Comparison of ENCODE assay signal across 1 cellular context in genomic region chr15:92878593-92879053, GRCh38.
TF ChIP-seq lines count a peak whose summit lies in the region.

No MANE protein-coding gene starts in this region.

TF ChIP-seq in K562, 482 proteins besides CTCF, POLR2A, EP300 and RAD21 (continued from another document):
- TF ChIP-seq, protein P1, sequence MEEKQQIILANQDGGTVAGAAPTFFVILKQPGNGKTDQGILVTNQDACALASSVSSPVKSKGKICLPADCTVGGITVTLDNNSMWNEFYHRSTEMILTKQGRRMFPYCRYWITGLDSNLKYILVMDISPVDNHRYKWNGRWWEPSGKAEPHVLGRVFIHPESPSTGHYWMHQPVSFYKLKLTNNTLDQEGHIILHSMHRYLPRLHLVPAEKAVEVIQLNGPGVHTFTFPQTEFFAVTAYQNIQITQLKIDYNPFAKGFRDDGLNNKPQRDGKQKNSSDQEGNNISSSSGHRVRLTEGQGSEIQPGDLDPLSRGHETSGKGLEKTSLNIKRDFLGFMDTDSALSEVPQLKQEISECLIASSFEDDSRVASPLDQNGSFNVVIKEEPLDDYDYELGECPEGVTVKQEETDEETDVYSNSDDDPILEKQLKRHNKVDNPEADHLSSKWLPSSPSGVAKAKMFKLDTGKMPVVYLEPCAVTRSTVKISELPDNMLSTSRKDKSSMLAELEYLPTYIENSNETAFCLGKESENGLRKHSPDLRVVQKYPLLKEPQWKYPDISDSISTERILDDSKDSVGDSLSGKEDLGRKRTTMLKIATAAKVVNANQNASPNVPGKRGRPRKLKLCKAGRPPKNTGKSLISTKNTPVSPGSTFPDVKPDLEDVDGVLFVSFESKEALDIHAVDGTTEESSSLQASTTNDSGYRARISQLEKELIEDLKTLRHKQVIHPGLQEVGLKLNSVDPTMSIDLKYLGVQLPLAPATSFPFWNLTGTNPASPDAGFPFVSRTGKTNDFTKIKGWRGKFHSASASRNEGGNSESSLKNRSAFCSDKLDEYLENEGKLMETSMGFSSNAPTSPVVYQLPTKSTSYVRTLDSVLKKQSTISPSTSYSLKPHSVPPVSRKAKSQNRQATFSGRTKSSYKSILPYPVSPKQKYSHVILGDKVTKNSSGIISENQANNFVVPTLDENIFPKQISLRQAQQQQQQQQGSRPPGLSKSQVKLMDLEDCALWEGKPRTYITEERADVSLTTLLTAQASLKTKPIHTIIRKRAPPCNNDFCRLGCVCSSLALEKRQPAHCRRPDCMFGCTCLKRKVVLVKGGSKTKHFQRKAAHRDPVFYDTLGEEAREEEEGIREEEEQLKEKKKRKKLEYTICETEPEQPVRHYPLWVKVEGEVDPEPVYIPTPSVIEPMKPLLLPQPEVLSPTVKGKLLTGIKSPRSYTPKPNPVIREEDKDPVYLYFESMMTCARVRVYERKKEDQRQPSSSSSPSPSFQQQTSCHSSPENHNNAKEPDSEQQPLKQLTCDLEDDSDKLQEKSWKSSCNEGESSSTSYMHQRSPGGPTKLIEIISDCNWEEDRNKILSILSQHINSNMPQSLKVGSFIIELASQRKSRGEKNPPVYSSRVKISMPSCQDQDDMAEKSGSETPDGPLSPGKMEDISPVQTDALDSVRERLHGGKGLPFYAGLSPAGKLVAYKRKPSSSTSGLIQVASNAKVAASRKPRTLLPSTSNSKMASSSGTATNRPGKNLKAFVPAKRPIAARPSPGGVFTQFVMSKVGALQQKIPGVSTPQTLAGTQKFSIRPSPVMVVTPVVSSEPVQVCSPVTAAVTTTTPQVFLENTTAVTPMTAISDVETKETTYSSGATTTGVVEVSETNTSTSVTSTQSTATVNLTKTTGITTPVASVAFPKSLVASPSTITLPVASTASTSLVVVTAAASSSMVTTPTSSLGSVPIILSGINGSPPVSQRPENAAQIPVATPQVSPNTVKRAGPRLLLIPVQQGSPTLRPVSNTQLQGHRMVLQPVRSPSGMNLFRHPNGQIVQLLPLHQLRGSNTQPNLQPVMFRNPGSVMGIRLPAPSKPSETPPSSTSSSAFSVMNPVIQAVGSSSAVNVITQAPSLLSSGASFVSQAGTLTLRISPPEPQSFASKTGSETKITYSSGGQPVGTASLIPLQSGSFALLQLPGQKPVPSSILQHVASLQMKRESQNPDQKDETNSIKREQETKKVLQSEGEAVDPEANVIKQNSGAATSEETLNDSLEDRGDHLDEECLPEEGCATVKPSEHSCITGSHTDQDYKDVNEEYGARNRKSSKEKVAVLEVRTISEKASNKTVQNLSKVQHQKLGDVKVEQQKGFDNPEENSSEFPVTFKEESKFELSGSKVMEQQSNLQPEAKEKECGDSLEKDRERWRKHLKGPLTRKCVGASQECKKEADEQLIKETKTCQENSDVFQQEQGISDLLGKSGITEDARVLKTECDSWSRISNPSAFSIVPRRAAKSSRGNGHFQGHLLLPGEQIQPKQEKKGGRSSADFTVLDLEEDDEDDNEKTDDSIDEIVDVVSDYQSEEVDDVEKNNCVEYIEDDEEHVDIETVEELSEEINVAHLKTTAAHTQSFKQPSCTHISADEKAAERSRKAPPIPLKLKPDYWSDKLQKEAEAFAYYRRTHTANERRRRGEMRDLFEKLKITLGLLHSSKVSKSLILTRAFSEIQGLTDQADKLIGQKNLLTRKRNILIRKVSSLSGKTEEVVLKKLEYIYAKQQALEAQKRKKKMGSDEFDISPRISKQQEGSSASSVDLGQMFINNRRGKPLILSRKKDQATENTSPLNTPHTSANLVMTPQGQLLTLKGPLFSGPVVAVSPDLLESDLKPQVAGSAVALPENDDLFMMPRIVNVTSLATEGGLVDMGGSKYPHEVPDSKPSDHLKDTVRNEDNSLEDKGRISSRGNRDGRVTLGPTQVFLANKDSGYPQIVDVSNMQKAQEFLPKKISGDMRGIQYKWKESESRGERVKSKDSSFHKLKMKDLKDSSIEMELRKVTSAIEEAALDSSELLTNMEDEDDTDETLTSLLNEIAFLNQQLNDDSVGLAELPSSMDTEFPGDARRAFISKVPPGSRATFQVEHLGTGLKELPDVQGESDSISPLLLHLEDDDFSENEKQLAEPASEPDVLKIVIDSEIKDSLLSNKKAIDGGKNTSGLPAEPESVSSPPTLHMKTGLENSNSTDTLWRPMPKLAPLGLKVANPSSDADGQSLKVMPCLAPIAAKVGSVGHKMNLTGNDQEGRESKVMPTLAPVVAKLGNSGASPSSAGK (IDR thresholded peaks at IDR 0.05), result peak; percentile 62
- TF ChIP-seq POLR3A (IDR thresholded peaks at IDR 0.05; ENCODE audit: borderline replicate concordance, extremely low read depth, insufficient read depth, insufficient read length) (no peak), POLR2AphosphoS5 (IDR thresholded peaks at IDR 0.05; ENCODE audit: control insufficient read depth, insufficient read depth, low read depth, low read length) (peak; percentile 55; the same call in 1 of the 2 replicates), JUND (IDR thresholded peaks at IDR 0.05; ENCODE audit: borderline replicate concordance, low read depth, low read length) (no peak; the same call in 1 of the 2 replicates), JUND (tag; IDR thresholded peaks at IDR 0.05; ENCODE audit: borderline replicate concordance, low read depth, low read length) (peak; percentile 30; the same call in 2 of the 3 replicates), PTTG1 (tag; IDR thresholded peaks at IDR 0.05; ENCODE audit: low read depth) (no peak), DACH1 (IDR thresholded peaks at IDR 0.05; ENCODE audit: partially characterized antibody) (peak; percentile 20), STAG1 (CRISPR knock-in tag; IDR thresholded peaks at IDR 0.05; ENCODE audit: borderline replicate concordance) (no peak), CBFB (CRISPR knock-in tag; IDR thresholded peaks at IDR 0.05) (no peak), SUPT5H (IDR thresholded peaks at IDR 0.05) (no peak), ARID1B (IDR thresholded peaks at IDR 0.05) (peak; percentile 90), LEF1 (IDR thresholded peaks at IDR 0.05) (peak; percentile 78; the same call in 1 of the 2 replicates), ZNF431 (CRISPR knock-in tag; IDR thresholded peaks at IDR 0.05) (0 out of 2 replicates have a peak, but pooled peaks have one; percentile 50), TBL1XR1 (IDR thresholded peaks at IDR 0.05; ENCODE audit: low read length in 2 of 2) (0 out of 4 replicates have a peak, but pooled peaks of 1 of the 2 experiments have one; percentile 5), PRPF4 (IDR thresholded peaks at IDR 0.05; ENCODE audit: insufficient read depth, low read depth, low read length, poor library complexity, severe bottlenecking) (no peak), KDM4B (IDR thresholded peaks at IDR 0.05; ENCODE audit: borderline replicate concordance in 2 of 2, low read depth in 1 of 2) (no peak), RBM25 (IDR thresholded peaks at IDR 0.05; ENCODE audit: low read depth, low read length, severe bottlenecking) (no peak), TRIM24 (IDR thresholded peaks at IDR 0.05) (peak in 1 of 2 experiments; percentile 40; a peak in 2 of 4 replicates)
- TF ChIP-seq, protein P2, sequence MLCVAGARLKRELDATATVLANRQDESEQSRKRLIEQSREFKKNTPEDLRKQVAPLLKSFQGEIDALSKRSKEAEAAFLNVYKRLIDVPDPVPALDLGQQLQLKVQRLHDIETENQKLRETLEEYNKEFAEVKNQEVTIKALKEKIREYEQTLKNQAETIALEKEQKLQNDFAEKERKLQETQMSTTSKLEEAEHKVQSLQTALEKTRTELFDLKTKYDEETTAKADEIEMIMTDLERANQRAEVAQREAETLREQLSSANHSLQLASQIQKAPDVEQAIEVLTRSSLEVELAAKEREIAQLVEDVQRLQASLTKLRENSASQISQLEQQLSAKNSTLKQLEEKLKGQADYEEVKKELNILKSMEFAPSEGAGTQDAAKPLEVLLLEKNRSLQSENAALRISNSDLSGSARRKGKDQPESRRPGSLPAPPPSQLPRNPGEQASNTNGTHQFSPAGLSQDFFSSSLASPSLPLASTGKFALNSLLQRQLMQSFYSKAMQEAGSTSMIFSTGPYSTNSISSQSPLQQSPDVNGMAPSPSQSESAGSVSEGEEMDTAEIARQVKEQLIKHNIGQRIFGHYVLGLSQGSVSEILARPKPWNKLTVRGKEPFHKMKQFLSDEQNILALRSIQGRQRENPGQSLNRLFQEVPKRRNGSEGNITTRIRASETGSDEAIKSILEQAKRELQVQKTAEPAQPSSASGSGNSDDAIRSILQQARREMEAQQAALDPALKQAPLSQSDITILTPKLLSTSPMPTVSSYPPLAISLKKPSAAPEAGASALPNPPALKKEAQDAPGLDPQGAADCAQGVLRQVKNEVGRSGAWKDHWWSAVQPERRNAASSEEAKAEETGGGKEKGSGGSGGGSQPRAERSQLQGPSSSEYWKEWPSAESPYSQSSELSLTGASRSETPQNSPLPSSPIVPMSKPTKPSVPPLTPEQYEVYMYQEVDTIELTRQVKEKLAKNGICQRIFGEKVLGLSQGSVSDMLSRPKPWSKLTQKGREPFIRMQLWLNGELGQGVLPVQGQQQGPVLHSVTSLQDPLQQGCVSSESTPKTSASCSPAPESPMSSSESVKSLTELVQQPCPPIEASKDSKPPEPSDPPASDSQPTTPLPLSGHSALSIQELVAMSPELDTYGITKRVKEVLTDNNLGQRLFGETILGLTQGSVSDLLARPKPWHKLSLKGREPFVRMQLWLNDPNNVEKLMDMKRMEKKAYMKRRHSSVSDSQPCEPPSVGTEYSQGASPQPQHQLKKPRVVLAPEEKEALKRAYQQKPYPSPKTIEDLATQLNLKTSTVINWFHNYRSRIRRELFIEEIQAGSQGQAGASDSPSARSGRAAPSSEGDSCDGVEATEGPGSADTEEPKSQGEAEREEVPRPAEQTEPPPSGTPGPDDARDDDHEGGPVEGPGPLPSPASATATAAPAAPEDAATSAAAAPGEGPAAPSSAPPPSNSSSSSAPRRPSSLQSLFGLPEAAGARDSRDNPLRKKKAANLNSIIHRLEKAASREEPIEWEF (CRISPR knock-in tag; IDR thresholded peaks at IDR 0.05), result no peak
- TF ChIP-seq, protein P3, sequence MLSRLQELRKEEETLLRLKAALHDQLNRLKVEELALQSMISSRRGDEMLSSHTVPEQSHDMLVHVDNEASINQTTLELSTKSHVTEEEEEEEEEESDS (CRISPR knock-in tag; IDR thresholded peaks at IDR 0.05), result no peak
